In the genomic region with DNA sequence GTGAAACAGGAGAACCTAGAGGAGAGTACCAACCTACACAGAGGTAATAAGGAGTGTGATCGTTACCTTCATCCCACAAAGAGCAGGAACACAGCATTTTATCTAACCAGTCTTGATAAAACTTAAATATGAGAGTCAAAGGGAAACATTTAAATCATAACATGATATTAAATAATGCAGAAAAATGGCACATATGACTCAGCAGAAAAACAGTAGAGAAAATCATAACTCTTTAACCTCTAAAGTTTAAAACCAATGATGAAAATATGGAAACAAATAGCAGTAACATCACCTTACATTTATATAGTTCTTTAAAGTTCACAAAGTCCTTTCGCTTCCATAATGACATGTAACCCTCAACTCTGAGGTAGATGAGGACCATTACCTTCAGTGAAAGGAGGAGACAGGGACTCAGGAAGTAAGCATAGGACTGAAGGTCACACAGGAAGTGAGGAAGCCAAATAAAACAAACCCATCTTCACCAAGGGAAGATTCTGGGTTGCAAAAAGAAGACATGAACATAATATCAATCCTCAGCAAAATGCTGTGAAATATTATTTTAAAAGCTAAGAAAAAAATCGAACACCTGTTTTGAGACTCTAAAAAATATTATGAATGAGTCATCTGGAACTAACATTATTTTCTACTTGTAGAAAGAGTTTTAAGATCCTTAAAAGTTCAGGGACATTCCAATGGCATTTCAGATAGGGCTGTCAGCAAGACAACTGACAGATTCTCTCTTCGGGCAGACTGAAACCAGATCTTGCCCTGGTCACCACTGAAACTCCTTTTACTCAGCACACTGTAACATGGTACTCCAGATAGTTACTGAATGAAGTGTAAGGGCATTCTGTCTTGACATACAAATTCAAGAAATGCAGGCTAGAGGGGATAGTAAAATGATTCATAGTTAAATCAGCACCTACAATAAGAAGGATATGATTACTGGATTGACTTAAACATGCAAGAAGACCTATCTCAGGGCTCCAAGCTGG, we compare ENCODE assay signal across 13 cellular contexts.
DNase-seq lines count a peak whose midpoint lies in the region; ATAC-seq and TF ChIP-seq lines count a peak whose summit lies in the region.
"Had no signal": no experiment of that assay in that cellular context is flagged by ENCODE, and none has a peak within 500 bp of the region (broad histone marks: within the 10 kb centered on the region; RNA-seq: fewer than 3 reads in every experiment).

No MANE protein-coding gene starts in this region.

- H3K4me1 ChIP-seq in cardiac muscle cell (ENCODE audit: low read depth) (peaks cover 27% of the 10 kb centered on the region), right cardiac atrium (ENCODE audit: control insufficient read depth, insufficient read depth, low read length) (no peaks in the 10 kb centered on the region)
- H3K4me1 ChIP-seq in naive thymus-derived CD4-positive, alpha-beta T cell (ENCODE audit: control insufficient read depth in 2 of 2, insufficient read depth in 2 of 2, low read length in 2 of 2), result no peaks in the 10 kb centered on the region
- H3K4me1 ChIP-seq: uterus had no signal

- H3K27me3 Mint-ChIP-seq in stimulated activated naive B cell treated with anti-CD40 and anti-IgM and Interleukin-4, amounts not matched to agents 10 μg/mL and 1 μg/mL and 100 μg/mL, for 72 hours, result peaks cover 0 to 17% of the 10 kb centered on the region in 2 donors
- peaks cover 3 to 25% (median 14%) of the 10 kb centered on the region in 5 donors for H3K27me3 Mint-ChIP-seq in naive thymus-derived CD4-positive, alpha-beta T cell
- H3K27me3 Mint-ChIP-seq: dendritic cell treated with granulocyte-macrophage colony-stimulating factor and Interleukin-4, amounts not matched to agents 40 ng/mL and 50 ng/mL, for 4 days had no signal

- peak; percentile 2 to 61 for DNase-seq in cardiac muscle cell (ENCODE audit: low read depth in 1 of 2, low spot score in 1 of 2)
- DNase-seq in right cardiac atrium, result no peak
- DNase-seq in cardiac fibroblast (ENCODE audit: low read depth in 2 of 2), result peak; percentile 5 to 10
- no peak for DNase-seq in stimulated activated naive B cell treated with anti-CD40 and anti-IgM and Interleukin-4, amounts not matched to agents 10 μg/mL and 1 μg/mL and 100 μg/mL, for 72 hours
- no peak for DNase-seq in naive thymus-derived CD4-positive, alpha-beta T cell
- DNase-seq in left lobe of liver (ENCODE audit: low spot score), result no peak
- DNase-seq: activated gamma-delta T cell treated with Interleukin-2 at 50 U/mL for 16 hours, glutamatergic neuron, uterus had no signal

- H3K27me3 ChIP-seq in cardiac muscle cell, result no peaks in the 10 kb centered on the region
- no peaks in the 10 kb centered on the region for H3K27me3 ChIP-seq in right cardiac atrium (ENCODE audit: control insufficient read depth, insufficient read depth)
- H3K27me3 ChIP-seq in naive thymus-derived CD4-positive, alpha-beta T cell (ENCODE audit: control insufficient read depth in 2 of 2, insufficient read depth in 2 of 2, low read length in 2 of 2), result no peaks in the 10 kb centered on the region
- H3K27me3 ChIP-seq: uterus had no signal

- H3K36me3 Mint-ChIP-seq in stimulated activated naive B cell treated with anti-CD40 and anti-IgM and Interleukin-4, amounts not matched to agents 10 μg/mL and 1 μg/mL and 100 μg/mL, for 72 hours, result no peaks in the 10 kb centered on the region
- no peaks in the 10 kb centered on the region for H3K36me3 Mint-ChIP-seq in naive thymus-derived CD4-positive, alpha-beta T cell

- H3K27ac Mint-ChIP-seq in stimulated activated naive B cell treated with anti-CD40 and anti-IgM and Interleukin-4, amounts not matched to agents 10 μg/mL and 1 μg/mL and 100 μg/mL, for 72 hours, result peak overlapping the region; percentile 25
- H3K27ac Mint-ChIP-seq in naive thymus-derived CD4-positive, alpha-beta T cell, result no peak overlapping the region
- H3K27ac Mint-ChIP-seq: dendritic cell treated with granulocyte-macrophage colony-stimulating factor and Interleukin-4, amounts not matched to agents 40 ng/mL and 50 ng/mL, for 4 days had no signal

- WGBS in right cardiac atrium, result 69% methylated on average over 4 of the region's 4 CpGs

- no peak overlapping the region for H3K4me3 ChIP-seq in cardiac muscle cell
- no peak overlapping the region for H3K4me3 ChIP-seq in right cardiac atrium (ENCODE audit: low read length)
- H3K4me3 ChIP-seq in cardiac fibroblast (replicated peaks in 1 of 2; ENCODE audit: low read depth in 2 of 2, low read length in 2 of 2), result no peak overlapping the region
- H3K4me3 ChIP-seq in naive thymus-derived CD4-positive, alpha-beta T cell (ENCODE audit: low read length), result no peak overlapping the region
- H3K4me3 ChIP-seq: uterus had no signal

- CTCF ChIA-PET in naive thymus-derived CD4-positive, alpha-beta T cell (lab: Charles Lee), result interaction anchor here (0.8 kb wide), 1 partner anchor 52 kb away, joined by 3 read pairs; no protein-coding TSS in a partner anchor

- TF ChIP-seq CTCF in cardiac muscle cell (IDR thresholded peaks at IDR 0.05; ENCODE audit: low read depth, low read length) (no peak), cardiac fibroblast (IDR thresholded peaks at IDR 0.05; ENCODE audit: low read depth, low read length) (no peak)

- H3K36me3 ChIP-seq in cardiac muscle cell, result no peaks in the 10 kb centered on the region
- no peaks in the 10 kb centered on the region for H3K36me3 ChIP-seq in naive thymus-derived CD4-positive, alpha-beta T cell (ENCODE audit: control insufficient read depth in 2 of 3, insufficient read depth in 3 of 3, low read length in 3 of 3)
- H3K36me3 ChIP-seq: uterus had no signal

- no peak for ATAC-seq in right cardiac atrium
- peak; percentile 66 for ATAC-seq in HG03196 (IDR thresholded peaks at IDR 0.05; ENCODE audit: unreplicated experiment)
- ATAC-seq in stimulated activated naive B cell treated with anti-CD40 and anti-IgM and Interleukin-4, amounts not matched to agents 10 μg/mL and 1 μg/mL and 100 μg/mL, for 72 hours (replicated peaks), result peak; percentile 36 to 78
- no peak for ATAC-seq in naive thymus-derived CD4-positive, alpha-beta T cell
- no peak for ATAC-seq in HG02610 (IDR thresholded peaks at IDR 0.05; ENCODE audit: unreplicated experiment)
- ATAC-seq in left lobe of liver, result no peak
- ATAC-seq: sciatic nerve had no signal

- H3K4me3 Mint-ChIP-seq in stimulated activated naive B cell treated with anti-CD40 and anti-IgM and Interleukin-4, amounts not matched to agents 10 μg/mL and 1 μg/mL and 100 μg/mL, for 72 hours, result no peak overlapping the region
- no peak overlapping the region for H3K4me3 Mint-ChIP-seq in naive thymus-derived CD4-positive, alpha-beta T cell
- H3K4me3 Mint-ChIP-seq: dendritic cell treated with granulocyte-macrophage colony-stimulating factor and Interleukin-4, amounts not matched to agents 40 ng/mL and 50 ng/mL, for 4 days had no signal

- POLR2A ChIA-PET in naive thymus-derived CD4-positive, alpha-beta T cell (lab: Charles Lee), result no interaction called here

- H3K9me3 ChIP-seq in cardiac muscle cell (ENCODE audit: low read depth) (no peaks in the 10 kb centered on the region), right cardiac atrium (ENCODE audit: control insufficient read depth, low read length) (no peaks in the 10 kb centered on the region)
- H3K9me3 ChIP-seq in naive thymus-derived CD4-positive, alpha-beta T cell (ENCODE audit: control insufficient read depth in 2 of 3, low read length in 3 of 3), result no peaks in the 10 kb centered on the region
- H3K9me3 ChIP-seq: uterus had no signal

- peaks cover 4 to 8% of the 10 kb centered on the region in 2 donors for H3K4me1 Mint-ChIP-seq in stimulated activated naive B cell treated with anti-CD40 and anti-IgM and Interleukin-4, amounts not matched to agents 10 μg/mL and 1 μg/mL and 100 μg/mL, for 72 hours
- H3K4me1 Mint-ChIP-seq in naive thymus-derived CD4-positive, alpha-beta T cell, result no peaks in the 10 kb centered on the region

- intact Hi-C loops in right cardiac atrium (cut with DNase I), result loop anchor here in 1 of 4 donors (2.0 kb wide), 1 partner anchor 26 kb away; no protein-coding TSS in a partner anchor
- intact Hi-C loops in naive thymus-derived CD4-positive, alpha-beta T cell (cut with micrococcal nuclease), result no loop called here

- H3K9me3 Mint-ChIP-seq in stimulated activated naive B cell treated with anti-CD40 and anti-IgM and Interleukin-4, amounts not matched to agents 10 μg/mL and 1 μg/mL and 100 μg/mL, for 72 hours, result no peaks in the 10 kb centered on the region
- H3K9me3 Mint-ChIP-seq in naive thymus-derived CD4-positive, alpha-beta T cell, result peaks cover 0 to 3% (median 0%) of the 10 kb centered on the region in 11 donors
- H3K9me3 Mint-ChIP-seq: dendritic cell treated with granulocyte-macrophage colony-stimulating factor and Interleukin-4, amounts not matched to agents 40 ng/mL and 50 ng/mL, for 4 days had no signal

- H3K27ac ChIP-seq in cardiac muscle cell (peak overlapping the region; percentile 80), right cardiac atrium (ENCODE audit: low read length) (no peak overlapping the region)
- no peak overlapping the region for H3K27ac ChIP-seq in naive thymus-derived CD4-positive, alpha-beta T cell (ENCODE audit: low read depth, low read length)
- H3K27ac ChIP-seq: uterus had no signal

Comparison
In these comparisons a context has a peak if more than half of its experiments do, and no peak if none do; other contexts are left out.
1. DNase-seq: peak in cardiac muscle cell (2 of 2) and cardiac fibroblast (2 of 2); none in right cardiac atrium (0 of 3), stimulated activated naive B cell treated with anti-CD40 and anti-IgM and Interleukin-4, amounts not matched to agents 10 μg/mL and 1 μg/mL and 100 μg/mL, for 72 hours (single experiment), naive thymus-derived CD4-positive, alpha-beta T cell (0 of 9) and left lobe of liver (single experiment).
2. ATAC-seq: peak in HG03196 (single experiment) and stimulated activated naive B cell treated with anti-CD40 and anti-IgM and Interleukin-4, amounts not matched to agents 10 μg/mL and 1 μg/mL and 100 μg/mL, for 72 hours (2 of 2); none in right cardiac atrium (0 of 2), naive thymus-derived CD4-positive, alpha-beta T cell (single experiment), HG02610 (single experiment) and left lobe of liver (single experiment).